ENCODE assay signal across 31 cellular contexts in the genomic region with DNA sequence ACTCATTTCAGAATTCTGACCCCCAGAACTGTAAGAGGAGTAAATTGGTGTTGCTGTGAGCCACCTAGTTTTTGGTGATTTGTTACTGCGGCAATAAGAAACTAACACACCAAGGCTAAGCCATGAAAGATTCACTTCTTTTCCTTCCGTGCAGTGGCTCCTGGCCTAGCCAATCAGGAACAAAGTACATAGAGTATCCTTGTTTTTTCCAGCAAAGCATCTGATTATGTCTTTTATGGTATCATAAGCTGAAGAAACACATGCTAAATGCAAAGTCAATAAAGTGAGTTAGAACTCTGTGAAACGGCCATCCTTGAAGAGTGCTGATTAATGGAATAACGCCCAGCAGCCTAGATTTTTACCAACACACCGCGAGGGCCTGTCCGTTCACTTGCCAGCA.
"Had no signal": no experiment of that assay in that cellular context is flagged by ENCODE, and none has a peak within 500 bp of the region (broad histone marks: within the 10 kb centered on the region; RNA-seq: fewer than 3 reads in every experiment).

No MANE protein-coding gene starts in this region.

- H3K9me3 Mint-ChIP-seq: activated CD4-positive, alpha-beta T cell treated with anti-CD3 and anti-CD28 coated beads, Interleukin-2, amount 10 ng/mL, durations not matched to agents 7 days and 5 days; activated CD8-positive, alpha-beta T cell treated with anti-CD3 and anti-CD28 coated beads for 36 hours; activated naive CD4-positive, alpha-beta T cell treated with anti-CD3 and anti-CD28 coated beads for 36 hours; activated naive CD4-positive, alpha-beta T cell treated with anti-CD3 and anti-CD28 coated beads, Interleukin-2, amount 50 U/mL, for 24 hours; activated naive CD8-positive, alpha-beta T cell treated with anti-CD3 and anti-CD28 coated beads for 36 hours; activated naive CD8-positive, alpha-beta T cell treated with anti-CD3 and anti-CD28 coated beads, Interleukin-2, amount 50 U/mL, for 24 hours; activated T-helper 1 cell treated with anti-CD3 and anti-CD28 coated beads, Interleukin-12 subunit alpha, Interleukin-12 subunit beta, Interleukin-2, Interleukin-4 antibody, amounts not matched to agents 30 ng/mL and 10 ng/mL and 1 ng/mL, durations not matched to agents 14 hours and 24 hours and 36 hours; activated T-helper 2 cell treated with anti-CD3 and anti-CD28 coated beads, Interferon-gamma antibody, Interleukin-2, Interleukin-4, amounts not matched to agents 10 μg/mL and 5 μg/mL and 100 μg/mL, durations not matched to agents 14 hours and 24 hours and 36 hours; effector memory CD8-positive, alpha-beta T cell had no signal

- H3K4me1 Mint-ChIP-seq: activated CD4-positive, alpha-beta T cell treated with anti-CD3 and anti-CD28 coated beads, Interleukin-2, amount 10 ng/mL, durations not matched to agents 7 days and 5 days; activated naive CD8-positive, alpha-beta T cell treated with anti-CD3 and anti-CD28 coated beads, Interleukin-2, amount 50 U/mL, for 24 hours had no signal

- H3K4me1 ChIP-seq: adrenal gland, body of pancreas had no signal

- H3K27me3 Mint-ChIP-seq: activated CD4-positive, alpha-beta T cell treated with anti-CD3 and anti-CD28 coated beads, Interleukin-2, amount 10 ng/mL, durations not matched to agents 7 days and 5 days; activated CD8-positive, alpha-beta T cell treated with anti-CD3 and anti-CD28 coated beads for 36 hours; activated naive CD4-positive, alpha-beta T cell treated with anti-CD3 and anti-CD28 coated beads, Interleukin-2, amount 50 U/mL, for 24 hours; activated naive CD8-positive, alpha-beta T cell treated with anti-CD3 and anti-CD28 coated beads for 36 hours; activated naive CD8-positive, alpha-beta T cell treated with anti-CD3 and anti-CD28 coated beads, Interleukin-2, amount 50 U/mL, for 24 hours; effector memory CD8-positive, alpha-beta T cell had no signal

- H3K27ac ChIP-seq: adrenal gland, body of pancreas, epithelial cell of prostate, heart left ventricle had no signal

- H3K27me3 ChIP-seq: adrenal gland, body of pancreas, heart left ventricle had no signal

- ATAC-seq: activated CD8-positive, alpha-beta T cell treated with anti-CD3 and anti-CD28 coated beads for 36 hours; activated naive CD8-positive, alpha-beta T cell treated with anti-CD3 and anti-CD28 coated beads, Interleukin-2, amount 50 U/mL, for 24 hours; body of pancreas; effector memory CD8-positive, alpha-beta T cell; esophagus mucosa; heart left ventricle had no signal

- H3K4me3 ChIP-seq: adrenal gland, body of pancreas, heart left ventricle had no signal

- H3K4me3 Mint-ChIP-seq: activated CD4-positive, alpha-beta T cell treated with anti-CD3 and anti-CD28 coated beads, Interleukin-2, amount 10 ng/mL, durations not matched to agents 7 days and 5 days; activated CD8-positive, alpha-beta T cell treated with anti-CD3 and anti-CD28 coated beads for 36 hours; activated naive CD4-positive, alpha-beta T cell treated with anti-CD3 and anti-CD28 coated beads for 36 hours; activated naive CD4-positive, alpha-beta T cell treated with anti-CD3 and anti-CD28 coated beads, Interleukin-2, amount 50 U/mL, for 24 hours; activated naive CD8-positive, alpha-beta T cell treated with anti-CD3 and anti-CD28 coated beads for 36 hours; activated naive CD8-positive, alpha-beta T cell treated with anti-CD3 and anti-CD28 coated beads, Interleukin-2, amount 50 U/mL, for 24 hours; activated T-helper 1 cell treated with anti-CD3 and anti-CD28 coated beads, Interleukin-12 subunit alpha, Interleukin-12 subunit beta, Interleukin-2, Interleukin-4 antibody, amounts not matched to agents 30 ng/mL and 10 ng/mL and 1 ng/mL, durations not matched to agents 14 hours and 24 hours and 36 hours; effector memory CD8-positive, alpha-beta T cell had no signal

- H3K9me3 ChIP-seq: adrenal gland, body of pancreas, heart left ventricle had no signal

- DNase-seq: activated CD4-positive, alpha-beta T cell treated with anti-CD3 and anti-CD28 coated beads for 1 hour; activated CD4-positive, alpha-beta T cell treated with anti-CD3 and anti-CD28 coated beads for 4 hours; activated CD4-positive, alpha-beta T cell treated with anti-CD3 and anti-CD28 coated beads, Interleukin-2, amount 10 ng/mL, durations not matched to agents 7 days and 5 days; activated CD4-positive, alpha-beta T cell treated with anti-CD3 and anti-CD28 coated beads, Interleukin-2, amount 50 U/mL, for 4 hours; activated CD8-positive, alpha-beta memory T cell treated with anti-CD3 and anti-CD28 coated beads for 24 hours; activated CD8-positive, alpha-beta memory T cell treated with anti-CD3 and anti-CD28 coated beads, Interleukin-2, amount 50 U/mL, for 4 hours; activated CD8-positive, alpha-beta T cell treated with anti-CD3 and anti-CD28 coated beads for 36 hours; activated effector memory CD4-positive, alpha-beta T cell treated with anti-CD3 and anti-CD28 coated beads, Interleukin-2, amount 50 U/mL, for 16 hours; activated naive CD4-positive, alpha-beta T cell treated with anti-CD3 and anti-CD28 coated beads for 36 hours; activated naive CD8-positive, alpha-beta T cell treated with anti-CD3 and anti-CD28 coated beads for 36 hours; activated naive CD8-positive, alpha-beta T cell treated with anti-CD3 and anti-CD28 coated beads, Interleukin-2, amount 50 U/mL, for 24 hours; activated T-cell treated with anti-CD3 and anti-CD28 coated beads, Interleukin-2, amount 50 U/mL, for 1 hour; activated T-cell treated with anti-CD3 and anti-CD28 coated beads, Interleukin-2, amount 50 U/mL, for 48 hours; adrenal gland; amygdala; aorta; body of pancreas; caudate nucleus; cortex of kidney; dermis blood vessel endothelial cell; effector CD4-positive, alpha-beta T cell; effector memory CD8-positive, alpha-beta T cell; foreskin fibroblast; glutamatergic neuron; heart left ventricle; T-helper 2 cell had no signal

- H3K27ac Mint-ChIP-seq: activated CD4-positive, alpha-beta T cell treated with anti-CD3 and anti-CD28 coated beads, Interleukin-2, amount 10 ng/mL, durations not matched to agents 7 days and 5 days; activated CD8-positive, alpha-beta T cell treated with anti-CD3 and anti-CD28 coated beads for 36 hours; activated naive CD4-positive, alpha-beta T cell treated with anti-CD3 and anti-CD28 coated beads for 36 hours; activated naive CD4-positive, alpha-beta T cell treated with anti-CD3 and anti-CD28 coated beads, Interleukin-2, amount 50 U/mL, for 24 hours; activated naive CD8-positive, alpha-beta T cell treated with anti-CD3 and anti-CD28 coated beads for 36 hours; activated naive CD8-positive, alpha-beta T cell treated with anti-CD3 and anti-CD28 coated beads, Interleukin-2, amount 50 U/mL, for 24 hours; activated T-helper 1 cell treated with anti-CD3 and anti-CD28 coated beads, Interleukin-12 subunit alpha, Interleukin-12 subunit beta, Interleukin-2, Interleukin-4 antibody, amounts not matched to agents 30 ng/mL and 10 ng/mL and 1 ng/mL, durations not matched to agents 14 hours and 24 hours and 36 hours; activated T-helper 2 cell treated with anti-CD3 and anti-CD28 coated beads, Interferon-gamma antibody, Interleukin-2, Interleukin-4, amounts not matched to agents 10 μg/mL and 5 μg/mL and 100 μg/mL, durations not matched to agents 14 hours and 24 hours and 36 hours; effector memory CD8-positive, alpha-beta T cell had no signal

- H3K36me3 ChIP-seq: adrenal gland, heart left ventricle had no signal
